14 cellular contexts compared by ENCODE assay signal in genomic region chr3:170815340-170815739, GRCh38. TPM values are rescaled to one million over a fixed set of nuclear protein-coding genes. Genes with fewer than 3 reads are reported as not detected.
DNase-seq lines count a peak whose midpoint lies in the region; TF ChIP-seq lines count a peak whose summit lies in the region.
"Had no signal": no experiment of that assay in that cellular context is flagged by ENCODE, and none has a peak within 500 bp of the region (broad histone marks: within the 10 kb centered on the region; RNA-seq: fewer than 3 reads in every experiment).

No MANE protein-coding gene starts in this region.

- no peak overlapping the region for H3K4me3 ChIP-seq in mammary epithelial cell (replicated peaks in 1 of 3; ENCODE audit: insufficient read depth in 1 of 3, low read depth in 2 of 3, low read length in 3 of 3)
- no peak overlapping the region for H3K4me3 ChIP-seq in epithelial cell of esophagus (ENCODE audit: low read length)
- H3K4me3 ChIP-seq: breast epithelium, gastroesophageal sphincter had no signal

- CTCF ChIA-PET in MCF 10A (lab: Yijun Ruan, JAX) (interaction anchor here (0.8 to 7.8 kb wide), 7 partner anchors 11 to 739 kb away, joined by 3 to 435 read pairs (median 4); partner anchors contain the start of gene CLDN11), mammary epithelial cell (lab: Charles Lee; ENCODE audit: low non-redundant PET) (no interaction called here)

- H4K20me1 ChIP-seq in mammary epithelial cell (ENCODE audit: insufficient read depth, low read length), result no peaks in the 10 kb centered on the region

- no peaks in the 10 kb centered on the region for H3K36me3 Mint-ChIP-seq in MCF 10A (ENCODE audit: insufficient read depth, unreplicated experiment)

- TF ChIP-seq CTCF in MCF 10A (IDR thresholded peaks at IDR 0.05; ENCODE audit: unreplicated experiment), result no peak
- no peak for TF ChIP-seq CTCF in mammary epithelial cell (conservative IDR thresholded peaks at IDR 0.05 in 1 of 2, IDR thresholded peaks at IDR 0.05 in 1 of 2; ENCODE audit: extremely low read depth in 1 of 2, insufficient read depth in 1 of 2, low read depth in 1 of 2, low read length in 2 of 2)
- TF ChIP-seq CTCF in epithelial cell of esophagus (IDR thresholded peaks at IDR 0.05; ENCODE audit: insufficient read depth, low read depth, low read length, missing control alignments), result no peak
- no peak for TF ChIP-seq CTCF in GM10266 (IDR thresholded peaks at IDR 0.05; ENCODE audit: control insufficient read depth, insufficient read depth, low read depth, missing control alignments)

- H2AFZ ChIP-seq in mammary epithelial cell (ENCODE audit: low read depth, low read length), result no peak overlapping the region

- in situ Hi-C loops in mammary epithelial cell (cut with MboI; ENCODE audit: low sequenced_read_pairs in 2 of 2), result loop anchor here in 1 of 2 donors (10.0 kb wide), 1 partner anchor 121 kb away; no protein-coding TSS in a partner anchor

- no peak overlapping the region for H3K9ac ChIP-seq in mammary epithelial cell (ENCODE audit: insufficient read depth, low read length)

- no peaks in the 10 kb centered on the region for H3K79me2 ChIP-seq in mammary epithelial cell (ENCODE audit: insufficient read depth, low read length)

- H3K36me3 ChIP-seq in mammary epithelial cell (ENCODE audit: insufficient read depth, low read length), result no peaks in the 10 kb centered on the region
- H3K36me3 ChIP-seq: breast epithelium, gastroesophageal sphincter, neutrophil had no signal

- H3K4me2 ChIP-seq in mammary epithelial cell (ENCODE audit: insufficient read depth, low read depth, low read length), result no peak overlapping the region

- no peaks in the 10 kb centered on the region for H3K9me3 Mint-ChIP-seq in MCF 10A (ENCODE audit: unreplicated experiment)

- dilution Hi-C loops in mammary epithelial cell (cut with HindIII; ENCODE audit: low sequenced_read_pairs), result no loop called here

- no peaks in the 10 kb centered on the region for H3K27me3 Mint-ChIP-seq in MCF 10A (ENCODE audit: insufficient read depth, unreplicated experiment)

- H3K27ac ChIP-seq in mammary epithelial cell (ENCODE audit: insufficient read depth, low read depth, low read length), result no peak overlapping the region
- H3K27ac ChIP-seq: breast epithelium, gastroesophageal sphincter, HL-60, neutrophil, RWPE1 had no signal

- DNase-seq in MCF 10A (ENCODE audit: unreplicated experiment) (peak; percentile 66), mammary epithelial cell (no peak), NCI-H510A (lab: John Stamatoyannopoulos, UW) (peak; percentile 77), epithelial cell of esophagus (ENCODE audit: low read depth) (peak; percentile 58), GM10266 (ENCODE audit: extremely low spot score) (no peak), occipital lobe (lab: John Stamatoyannopoulos, UW) (no peak), cortex of kidney (lab: John Stamatoyannopoulos, UW) (no peak)
- no peak for DNase-seq in activated CD4-positive, alpha-beta T cell treated with anti-CD3 and anti-CD28 coated beads for 1 hour
- DNase-seq: activated CD8-positive, alpha-beta memory T cell treated with anti-CD3 and anti-CD28 coated beads for 24 hours had no signal

- H3K9me3 ChIP-seq in mammary epithelial cell (replicated peaks; ENCODE audit: insufficient read depth, low read length), result no peaks in the 10 kb centered on the region
- H3K9me3 ChIP-seq: breast epithelium, gastroesophageal sphincter, neutrophil had no signal

- H3K27me3 ChIP-seq in mammary epithelial cell (ENCODE audit: insufficient read depth, low read length), result no peaks in the 10 kb centered on the region
- H3K27me3 ChIP-seq: breast epithelium, gastroesophageal sphincter, neutrophil had no signal

- peaks cover 16% of the 10 kb centered on the region for H3K4me1 ChIP-seq in mammary epithelial cell (ENCODE audit: insufficient read depth, low read length)
- H3K4me1 ChIP-seq: breast epithelium had no signal

- POLR2A ChIA-PET in MCF 10A (lab: Yijun Ruan, JAX), result interaction anchor here (0.9 kb wide), 1 partner anchor 11 kb away, joined by 3 read pairs; no protein-coding TSS in a partner anchor

- H3K4me1 Mint-ChIP-seq in MCF 10A (ENCODE audit: insufficient read depth, unreplicated experiment), result peaks cover 20% of the 10 kb centered on the region

- BruUV-seq in MCF 10A (replicated peaks; lab: Mats Ljungman, UMichigan), result no TSS peak
- no TSS peak for BruUV-seq in mammary epithelial cell (replicated peaks; lab: Mats Ljungman, UMichigan)

- no peak overlapping the region for H3K27ac Mint-ChIP-seq in MCF 10A (ENCODE audit: low read depth, unreplicated experiment)

- H3K4me3 Mint-ChIP-seq in MCF 10A (ENCODE audit: unreplicated experiment), result no peak overlapping the region

- WGBS in mammary epithelial cell (ENCODE audit: low coverage, missing lambda C conversion rate), result 78% methylated on average over 8 of the region's 8 CpGs

- intact Hi-C loops in MCF 10A (cut with micrococcal nuclease), result no loop called here
- intact Hi-C loops in mammary epithelial cell (cut with micrococcal nuclease), result no loop called here

RNA-seq across cellular contexts. Expression of gene RPL22L1, which starts 54.7 kb away (rescaled TPM):
- total RNA-seq in MCF 10A (2022), result 205 and 409 TPM in 2 replicates
- 100 to 1,000 TPM in 1 of 2 donors, 10 to 100 TPM in 1; 30.7 to 227 TPM for total RNA-seq in mammary epithelial cell
- polyA plus RNA-seq in mammary epithelial cell, result 193 TPM
- polyA minus RNA-seq in mammary epithelial cell, result 21.8 TPM
- total RNA-seq in occipital lobe, result 23.2 TPM

Comparison
In these comparisons a context has a peak if more than half of its experiments do, and no peak if none do; other contexts are left out.
1. DNase-seq: peak in MCF 10A (single experiment), NCI-H510A (single experiment) and epithelial cell of esophagus (single experiment); none in mammary epithelial cell (single experiment), activated CD4-positive, alpha-beta T cell treated with anti-CD3 and anti-CD28 coated beads for 1 hour (single experiment), GM10266 (single experiment), occipital lobe (single experiment) and cortex of kidney (single experiment).